Comparison of ENCODE assay signal across 15 cellular contexts in genomic region chr14:96274122-96274910, GRCh38. TPM values are rescaled to one million over a fixed set of nuclear protein-coding genes. Genes with fewer than 3 reads are reported as not detected.
DNase-seq lines count a peak whose midpoint lies in the region; ATAC-seq and TF ChIP-seq lines count a peak whose summit lies in the region.
"Had no signal": no experiment of that assay in that cellular context is flagged by ENCODE, and none has a peak within 500 bp of the region (broad histone marks: within the 10 kb centered on the region; RNA-seq: fewer than 3 reads in every experiment).

No MANE protein-coding gene starts in this region.

- H3K4me1 Mint-ChIP-seq in naive thymus-derived CD4-positive, alpha-beta T cell = peaks cover 0 to 5% (median 0%) of the 10 kb centered on the region in 7 donors
- H3K4me1 Mint-ChIP-seq in GM23338 = peaks cover 8% of the 10 kb centered on the region
- H3K4me1 Mint-ChIP-seq: immature natural killer cell had no signal

- H3K36me3 ChIP-seq in smooth muscle cell (ENCODE audit: low read depth) (no peaks in the 10 kb centered on the region), GM23338 (ENCODE audit: insufficient read depth) (no peaks in the 10 kb centered on the region)
- H3K36me3 ChIP-seq in naive thymus-derived CD4-positive, alpha-beta T cell (ENCODE audit: control insufficient read depth in 2 of 3, insufficient read depth in 3 of 3, low read length in 3 of 3) = no peaks in the 10 kb centered on the region

- CTCF ChIA-PET in naive thymus-derived CD4-positive, alpha-beta T cell (lab: Charles Lee) = interaction anchor here (0.6 to 7.0 kb wide), 11 partner anchors 13 to 320 kb away, joined by 3 to 87 read pairs (median 3); no protein-coding TSS in a partner anchor

- H3K4me3 Mint-ChIP-seq in naive thymus-derived CD4-positive, alpha-beta T cell = no peak overlapping the region
- no peak overlapping the region for H3K4me3 Mint-ChIP-seq in GM23338
- H3K4me3 Mint-ChIP-seq: activated naive CD8-positive, alpha-beta T cell; immature natural killer cell; T-helper 1 cell treated with Interleukin-12 subunit alpha and Interleukin-12 subunit beta and Interleukin-4 antibody, amounts not matched to agents 30 μg/mL and 1 μg/mL, for 36 hours had no signal

- peaks cover 0 to 4% (median 2%) of the 10 kb centered on the region in 5 donors for H3K36me3 Mint-ChIP-seq in naive thymus-derived CD4-positive, alpha-beta T cell
- peaks cover 19% of the 10 kb centered on the region; the same call in 2 of the 3 replicates for H3K36me3 Mint-ChIP-seq in GM23338 (ENCODE audit: low read depth)
- H3K36me3 Mint-ChIP-seq: activated naive CD8-positive, alpha-beta T cell had no signal

- no peaks in the 10 kb centered on the region for H3K9me3 ChIP-seq in smooth muscle cell (replicated peaks; ENCODE audit: low read depth)
- H3K9me3 ChIP-seq in naive thymus-derived CD4-positive, alpha-beta T cell (ENCODE audit: control insufficient read depth in 2 of 3, low read length in 3 of 3) = peaks cover 0 to 15% (median 4%) of the 10 kb centered on the region in 3 experiments

- H3K27ac Mint-ChIP-seq in naive thymus-derived CD4-positive, alpha-beta T cell = peak overlapping the region in 1 of 9 donors; percentile 34
- no peak overlapping the region for H3K27ac Mint-ChIP-seq in GM23338
- H3K27ac Mint-ChIP-seq: activated naive CD8-positive, alpha-beta T cell; immature natural killer cell; T-helper 1 cell treated with Interleukin-12 subunit alpha and Interleukin-12 subunit beta and Interleukin-4 antibody, amounts not matched to agents 30 μg/mL and 1 μg/mL, for 36 hours had no signal

- H3K9me3 Mint-ChIP-seq in naive thymus-derived CD4-positive, alpha-beta T cell = peaks cover 0 to 33% (median 11%) of the 10 kb centered on the region in 11 donors
- H3K9me3 Mint-ChIP-seq in GM23338 = peaks cover 37% of the 10 kb centered on the region

- no peaks in the 10 kb centered on the region for H4K20me1 ChIP-seq in smooth muscle cell (ENCODE audit: low read depth)
- H4K20me1 ChIP-seq in GM23338 (replicated peaks; ENCODE audit: insufficient read depth) = no peaks in the 10 kb centered on the region

- H3K79me2 ChIP-seq in smooth muscle cell (ENCODE audit: low read depth) (no peaks in the 10 kb centered on the region), GM23338 (replicated peaks; ENCODE audit: insufficient read depth) (no peaks in the 10 kb centered on the region)

- H3K9me2 ChIP-seq in GM23338 (ENCODE audit: insufficient read depth) = no peaks in the 10 kb centered on the region

- no peak overlapping the region for H3K4me3 ChIP-seq in smooth muscle cell
- H3K4me3 ChIP-seq in naive thymus-derived CD4-positive, alpha-beta T cell (ENCODE audit: low read length) = no peak overlapping the region
- no peak overlapping the region for H3K4me3 ChIP-seq in GM23338

- no peak for TF ChIP-seq CTCF in smooth muscle cell (IDR thresholded peaks at IDR 0.05; ENCODE audit: borderline replicate concordance, insufficient read depth, poor library complexity, severe bottlenecking)
- no peak for TF ChIP-seq CTCF in GM23338 (conservative IDR thresholded peaks at IDR 0.05; ENCODE audit: low read depth in 2 of 2)

- intact Hi-C loops in naive thymus-derived CD4-positive, alpha-beta T cell (cut with micrococcal nuclease) = no loop called here

- H3K27ac ChIP-seq in angular gyrus (ENCODE audit: low read depth, low read length) (peak overlapping the region; percentile 91), smooth muscle cell (ENCODE audit: low read depth) (peak overlapping the region; percentile 96), GM23338 (ENCODE audit: low read depth) (no peak overlapping the region)
- H3K27ac ChIP-seq in naive thymus-derived CD4-positive, alpha-beta T cell (ENCODE audit: low read depth, low read length) = no peak overlapping the region
- H3K27ac ChIP-seq: 22Rv1 had no signal

- POLR2A ChIA-PET in naive thymus-derived CD4-positive, alpha-beta T cell (lab: Charles Lee) = interaction anchor here (0.9 kb wide), 1 partner anchor 10 kb away, joined by 4 read pairs; no protein-coding TSS in a partner anchor

- H3K27me3 ChIP-seq in smooth muscle cell (ENCODE audit: low read depth) (no peaks in the 10 kb centered on the region), GM23338 (ENCODE audit: insufficient read depth) (no peaks in the 10 kb centered on the region)
- H3K27me3 ChIP-seq in naive thymus-derived CD4-positive, alpha-beta T cell (ENCODE audit: control insufficient read depth in 2 of 2, insufficient read depth in 2 of 2, low read length in 2 of 2) = no peaks in the 10 kb centered on the region

- no peaks in the 10 kb centered on the region for H3K27me3 Mint-ChIP-seq in naive thymus-derived CD4-positive, alpha-beta T cell
- peaks cover 8% of the 10 kb centered on the region for H3K27me3 Mint-ChIP-seq in GM23338 (ENCODE audit: insufficient read depth, low read depth, poor library complexity)
- H3K27me3 Mint-ChIP-seq: activated naive CD8-positive, alpha-beta T cell had no signal

- H3K4me2 ChIP-seq in smooth muscle cell (peak overlapping the region; percentile 76), GM23338 (no peak overlapping the region)

- H3F3A ChIP-seq in smooth muscle cell (ENCODE audit: low read depth) (peaks cover 40% of the 10 kb centered on the region), GM23338 (replicated peaks; ENCODE audit: low read depth) (no peaks in the 10 kb centered on the region)

- H3K4me1 ChIP-seq in smooth muscle cell (ENCODE audit: low read depth) (peaks cover 11% of the 10 kb centered on the region), GM23338 (ENCODE audit: insufficient read depth) (peaks cover 16% of the 10 kb centered on the region)
- peaks cover 0 to 2% of the 10 kb centered on the region in 2 donors for H3K4me1 ChIP-seq in naive thymus-derived CD4-positive, alpha-beta T cell (ENCODE audit: control insufficient read depth in 2 of 2, insufficient read depth in 2 of 2, low read length in 2 of 2)

- peak; percentile 23 for DNase-seq in DMS 273 (lab: John Stamatoyannopoulos, UW; ENCODE audit: unreplicated experiment)
- DNase-seq in DMS 273 treated with DMSO at 0.1 percent for 48 hours (lab: John Stamatoyannopoulos, UW) = no peak
- peak; percentile 92 for DNase-seq in iris pigment epithelial cell (ENCODE audit: low read depth)
- DNase-seq in smooth muscle cell (lab: John Stamatoyannopoulos, UW; ENCODE audit: unreplicated experiment) = no peak
- no peak for DNase-seq in naive thymus-derived CD4-positive, alpha-beta T cell
- no peak for DNase-seq in GM23338 (ENCODE audit: low spot score)
- DNase-seq: immature natural killer cell; MM.1S; stimulated activated naive CD8-positive, alpha-beta T cell treated with anti-CD3 and anti-CD28 coated beads, Interleukin-15, Interleukin-2, amounts not matched to agents 100 U/mL and 50 U/mL, for 24 hours had no signal

- no peak overlapping the region for H2AFZ ChIP-seq in smooth muscle cell (ENCODE audit: low read depth)
- no peak overlapping the region for H2AFZ ChIP-seq in GM23338

- WGBS in smooth muscle cell (ENCODE audit: low lambda C conversion rate) = 24% methylated on average over 10 of the region's 10 CpGs

- peak overlapping the region; percentile 67 for H3K9ac ChIP-seq in smooth muscle cell (ENCODE audit: low read depth)

- ATAC-seq in naive thymus-derived CD4-positive, alpha-beta T cell = no peak
- ATAC-seq in GM23338 (no peak), GM18498 (IDR thresholded peaks at IDR 0.05; ENCODE audit: unreplicated experiment) (no peak)
- ATAC-seq: stimulated activated naive CD8-positive, alpha-beta T cell treated with anti-CD3 and anti-CD28 coated beads, Interleukin-15, Interleukin-2, amounts not matched to agents 100 U/mL and 50 U/mL, for 24 hours had no signal

TF ChIP-seq in GM23338, 12 proteins besides CTCF, POLR2A, EP300 and RAD21 (continues in another document):
- no peak for TF ChIP-seq ZNF114 (CRISPR knock-in tag; IDR thresholded peaks at IDR 0.05)

RNA-seq across cellular contexts. Expression of gene BDKRB1, which starts 18.3 kb away (rescaled TPM):
- total RNA-seq in smooth muscle cell = 17.5 and 28.2 TPM in 2 replicates
- polyA plus RNA-seq in smooth muscle cell = 29.3 and 39.6 TPM in 2 replicates
- not detected for total RNA-seq in naive thymus-derived CD4-positive, alpha-beta T cell
- polyA plus RNA-seq in naive thymus-derived CD4-positive, alpha-beta T cell = not detected
- total RNA-seq in GM23338 (2014; rRNA removed; shearing (Covaris generic)) = not detected in 2 replicates
- polyA plus RNA-seq in GM23338 (2016; fragmentation: Nextera tagmentation; extraction: Ambion mirVana) = not detected in 2 replicates
- polyA plus RNA-seq: immature natural killer cell, neural cell had no signal

Comparison
In these comparisons a context has a peak if more than half of its experiments do, and no peak if none do; other contexts are left out.
1. DNase-seq: peak in DMS 273 (single experiment) and iris pigment epithelial cell (single experiment); none in DMS 273 treated with DMSO at 0.1 percent for 48 hours (single experiment), smooth muscle cell (single experiment), naive thymus-derived CD4-positive, alpha-beta T cell (0 of 9) and GM23338 (single experiment).
2. H3K27ac ChIP-seq: peak in angular gyrus (single experiment) and smooth muscle cell (single experiment); none in naive thymus-derived CD4-positive, alpha-beta T cell (single experiment) and GM23338 (single experiment).
3. RNA of gene BDKRB1, which starts 18.3 kb away (total RNA-seq): 17.5 to 28.2 TPM in smooth muscle cell; not detected in naive thymus-derived CD4-positive, alpha-beta T cell and not detected in GM23338; every median in the first group is over 10 times any median in the second.